20 cellular contexts compared by ENCODE assay signal in the genomic region with DNA sequence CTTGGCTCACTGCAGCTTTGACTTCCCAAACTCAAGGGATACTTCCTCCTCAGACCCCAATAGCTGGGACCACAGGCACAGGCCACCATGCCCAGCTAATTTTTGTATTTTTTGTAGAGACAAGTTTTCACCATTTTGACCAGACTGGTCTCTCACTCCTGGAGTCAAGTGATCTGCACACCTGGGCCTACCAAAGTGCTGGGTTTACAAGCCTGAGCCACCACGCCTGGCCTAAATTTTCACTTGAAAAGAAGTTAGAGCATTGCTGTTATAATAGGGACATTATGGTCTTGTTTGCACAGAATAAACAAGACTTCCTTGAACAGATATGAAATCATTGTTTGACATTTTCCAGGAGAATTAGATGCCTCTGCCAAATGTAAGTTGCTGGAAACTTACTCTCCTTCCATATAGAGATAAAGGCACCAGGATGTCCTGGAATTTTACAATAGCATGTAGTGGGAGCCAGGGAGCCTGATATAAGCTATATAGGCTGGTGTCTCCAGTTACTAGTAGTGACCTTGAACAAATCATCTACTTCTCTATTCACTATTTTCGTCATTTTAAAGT. TPM values are rescaled to one million over a fixed set of nuclear protein-coding genes. Genes with fewer than 3 reads are reported as not detected.
A peak's percentile ranks its signal among the peaks of the same experiment; 100 is the strongest.
DNase-seq lines count a peak whose midpoint lies in the region; ATAC-seq, FAIRE-seq and TF ChIP-seq lines count a peak whose summit lies in the region.
"Had no signal": no experiment of that assay in that cellular context is flagged by ENCODE, and none has a peak within 500 bp of the region (broad histone marks: within the 10 kb centered on the region; RNA-seq: fewer than 3 reads in every experiment).

No MANE protein-coding gene starts in this region.

- WGBS in pancreas, 2 donors: 49 to 62% methylated on average over 2 of the region's 2 CpGs

- peaks cover 6 to 16% (median 13%) of the 10 kb centered on the region in 3 donors for H3K4me1 ChIP-seq in pancreas
- H3K4me1 ChIP-seq: Peyer's patch had no signal

- H3K4me1 Mint-ChIP-seq in mesothelial cell of epicardium: no peaks in the 10 kb centered on the region
- H3K4me1 Mint-ChIP-seq: GM23338 had no signal

- ATAC-seq in pancreas (peak; percentile 50 to 85 (median 80)), GM18520 (IDR thresholded peaks at IDR 0.05; ENCODE audit: unreplicated experiment) (no peak), HG03432 (IDR thresholded peaks at IDR 0.05; ENCODE audit: unreplicated experiment) (no peak)
- ATAC-seq: GM23338 had no signal

- FAIRE-seq in pancreas (lab: Jason Lieb, UNC): no peak
- FAIRE-seq: D721Med, GM12891, HTR-8/SVneo had no signal

- H3K4me3 ChIP-seq in fibroblast of the aortic adventitia (ENCODE audit: low read depth, low read length) (no peak overlapping the region), pancreas (no peak overlapping the region)
- H3K4me3 ChIP-seq: GM23338, Peyer's patch had no signal

- H3K27me3 ChIP-seq in pancreas: no peaks in the 10 kb centered on the region
- H3K27me3 ChIP-seq: Peyer's patch had no signal

- H3K27ac Mint-ChIP-seq in mesothelial cell of epicardium: no peak overlapping the region
- H3K27ac Mint-ChIP-seq: CD4-positive, alpha-beta T cell; GM23338 had no signal

- H3K36me3 ChIP-seq in pancreas: no peaks in the 10 kb centered on the region

- no peaks in the 10 kb centered on the region for H3K9me3 ChIP-seq in pancreas
- H3K9me3 ChIP-seq: Peyer's patch had no signal

- H3K27me3 Mint-ChIP-seq in mesothelial cell of epicardium (ENCODE audit: low read depth): no peaks in the 10 kb centered on the region
- H3K27me3 Mint-ChIP-seq: CD4-positive, alpha-beta T cell had no signal

- no peak overlapping the region for H3K4me3 Mint-ChIP-seq in mesothelial cell of epicardium
- H3K4me3 Mint-ChIP-seq: CD4-positive, alpha-beta T cell; GM23338 had no signal

- TF ChIP-seq CTCF in 22Rv1 (IDR thresholded peaks at IDR 0.05) (no peak), VCaP (conservative IDR thresholded peaks at IDR 0.05) (no peak), fibroblast of the aortic adventitia (IDR thresholded peaks at IDR 0.05; ENCODE audit: insufficient read depth, low read length) (no peak), pancreas (IDR thresholded peaks at IDR 0.05) (no peak), mesothelial cell of epicardium (IDR thresholded peaks at IDR 0.05; ENCODE audit: unreplicated experiment) (no peak)

- intact Hi-C loops in pancreas (cut with DNase I): no loop called here

- H3K36me3 Mint-ChIP-seq in mesothelial cell of epicardium: peaks cover 39% of the 10 kb centered on the region

- H3K9me3 Mint-ChIP-seq in mesothelial cell of epicardium: peaks cover 28% of the 10 kb centered on the region

- DNase-seq in fibroblast of the aortic adventitia (ENCODE audit: low read depth) (peak; percentile 40), pancreas (no peak), NK-92 (lab: John Stamatoyannopoulos, UW; ENCODE audit: unreplicated experiment) (no peak), mesothelial cell of epicardium (ENCODE audit: low spot score in 2 of 2, unreplicated experiment in 2 of 2) (no peak)
- DNase-seq: CD4-positive, alpha-beta T cell; DMS79 treated with DMSO at 0.1 percent for 48 hours; NCI-H1092; NCI-H1694; NCI-H446 treated with DMSO at 0.1 percent for 48 hours; NCI-H774; Peyer's patch; SHP77 treated with DMSO at 0.1 percent for 48 hours had no signal

- H3K27ac ChIP-seq in 22Rv1 (peak overlapping the region; percentile 70), VCaP (peak overlapping the region; percentile 83), pancreas (peak overlapping the region in 3 of 4 donors; percentile 6 to 42 (median 24))
- H3K27ac ChIP-seq: Peyer's patch had no signal

RNA-seq across cellular contexts. Expression of a gene that starts 16.9 kb away (rescaled TPM):
- total RNA-seq in fibroblast of the aortic adventitia (ENCODE audit: low replicate concordance) (15.0 and 35.8 TPM in 2 replicates), pancreas (10 to 100 TPM in 3 of 6 donors, 1 to 10 TPM in 3; 7.7 to 15.6 (median 10.2) TPM), mesothelial cell of epicardium (20.6 to 24.2 TPM (median 22.2 TPM) in 3 replicates)
- 10 to 100 TPM in 1 of 2 donors, 1 to 10 TPM in 1; 6.3 to 12.5 TPM for polyA plus RNA-seq in pancreas

Comparison
In these comparisons a context has a peak if more than half of its experiments do, and no peak if none do; other contexts are left out.
1. H3K27ac ChIP-seq: peak in every context shown above with its lines; median percentile 83 in VCaP; 70 in 22Rv1; 24 in pancreas.
2. ATAC-seq: peak in pancreas (4 of 4); none in GM18520 (single experiment) and HG03432 (single experiment).